Comparison of ENCODE assay signal across 26 cellular contexts in genomic region chr2:31197669-31198068, GRCh38. TPM values are rescaled to one million over a fixed set of nuclear protein-coding genes. Genes with fewer than 3 reads are reported as not detected.
"Had no signal": no experiment of that assay in that cellular context is flagged by ENCODE, and none has a peak within 500 bp of the region (broad histone marks: within the 10 kb centered on the region; RNA-seq: fewer than 3 reads in every experiment).

No MANE protein-coding gene starts in this region.

- H3K9me3 ChIP-seq: ovary, psoas muscle, sigmoid colon, testis, tibial artery, upper lobe of left lung, uterus had no signal

- H3K36me3 Mint-ChIP-seq: stimulated activated effector memory CD8-positive, alpha-beta T cell treated with anti-CD3 and anti-CD28 coated beads, Interleukin-12 subunit alpha, Interleukin-12 subunit beta, amount 100 ng/mL, for 72 hours had no signal

- H3K4me1 ChIP-seq: psoas muscle, testis, tibial artery, upper lobe of left lung, uterus had no signal

- H3K4me1 Mint-ChIP-seq: naive thymus-derived CD4-positive, alpha-beta T cell; nephron progenitor cell; stimulated activated effector memory CD8-positive, alpha-beta T cell treated with anti-CD3 and anti-CD28 coated beads, Interleukin-12 subunit alpha, Interleukin-12 subunit beta, amount 100 ng/mL, for 72 hours had no signal

- DNase-seq: cortex of kidney; effector memory CD8-positive, alpha-beta T cell; kidney; mesenchymal stem cell; midbrain; naive thymus-derived CD4-positive, alpha-beta T cell; nephron progenitor cell; nucleus accumbens; ovary; posterior cingulate gyrus; psoas muscle; right cardiac atrium; sigmoid colon; stimulated activated CD4-positive, alpha-beta T cell treated with anti-CD3 and anti-CD28 coated beads, Interleukin-2, amount 100 ng/mL, for 24 hours; stimulated activated CD4-positive, alpha-beta T cell treated with anti-CD3 and anti-CD28 coated beads, Interleukin-4, amount 100 ng/mL, for 24 hours; stimulated activated naive CD8-positive, alpha-beta T cell treated with anti-CD3 and anti-CD28 coated beads, Interleukin-15, Interleukin-2, amounts not matched to agents 100 U/mL and 50 U/mL, for 24 hours; substantia nigra; testis; tibial artery; upper lobe of left lung; uterus had no signal

- H3K4me3 Mint-ChIP-seq: effector memory CD8-positive, alpha-beta T cell; naive thymus-derived CD4-positive, alpha-beta T cell; nephron progenitor cell; stimulated activated effector memory CD8-positive, alpha-beta T cell treated with anti-CD3 and anti-CD28 coated beads, Interleukin-12 subunit alpha, Interleukin-12 subunit beta, amount 100 ng/mL, for 72 hours had no signal

- H3K27ac ChIP-seq: ovary, psoas muscle, sigmoid colon, testis, tibial artery, upper lobe of left lung, uterus had no signal

- H3K27ac Mint-ChIP-seq: effector memory CD8-positive, alpha-beta T cell; naive thymus-derived CD4-positive, alpha-beta T cell; stimulated activated effector memory CD8-positive, alpha-beta T cell treated with anti-CD3 and anti-CD28 coated beads, Interleukin-12 subunit alpha, Interleukin-12 subunit beta, amount 100 ng/mL, for 72 hours had no signal

- H3K9me3 Mint-ChIP-seq: effector memory CD8-positive, alpha-beta T cell; nephron progenitor cell; stimulated activated effector memory CD8-positive, alpha-beta T cell treated with anti-CD3 and anti-CD28 coated beads, Interleukin-12 subunit alpha, Interleukin-12 subunit beta, amount 100 ng/mL, for 72 hours had no signal

- H3K27me3 Mint-ChIP-seq: effector memory CD8-positive, alpha-beta T cell had no signal

- FAIRE-seq: frontal cortex, kidney had no signal

- H3K36me3 ChIP-seq: ovary, sigmoid colon, tibial artery, upper lobe of left lung, uterus had no signal

- H3K4me3 ChIP-seq: ovary, psoas muscle, sigmoid colon, testis, tibial artery, upper lobe of left lung, uterus had no signal

- ATAC-seq: effector memory CD8-positive, alpha-beta T cell; left lobe of liver; naive thymus-derived CD4-positive, alpha-beta T cell; psoas muscle; right cardiac atrium; stimulated activated effector memory CD8-positive, alpha-beta T cell treated with anti-CD3 and anti-CD28 coated beads, Interleukin-12 subunit alpha, Interleukin-12 subunit beta, amount 100 ng/mL, for 72 hours; stimulated activated naive CD8-positive, alpha-beta T cell treated with anti-CD3 and anti-CD28 coated beads, Interleukin-15, Interleukin-2, amounts not matched to agents 100 U/mL and 50 U/mL, for 24 hours had no signal

- H3K27me3 ChIP-seq: ovary, sigmoid colon, testis, tibial artery, upper lobe of left lung, uterus had no signal

RNA-seq across cellular contexts. Expression of gene CAPN14, which starts 19.6 kb away (rescaled TPM):
- total RNA-seq: left lobe of liver, skeletal muscle tissue had no signal

RNA-seq across cellular contexts. Expression of gene GALNT14, which starts 59.4 kb away (rescaled TPM):
- total RNA-seq: lung microvascular endothelial cell had no signal
- polyA plus RNA-seq: naive thymus-derived CD4-positive, alpha-beta T cell had no signal
